Comparison of ENCODE assay signal across 8 cellular contexts in genomic region chr2:109693287-109693686, GRCh38.
A peak's percentile ranks its signal among the peaks of the same experiment; 100 is the strongest.
DNase-seq lines count a peak whose midpoint lies in the region; ATAC-seq and TF ChIP-seq lines count a peak whose summit lies in the region.
"Not testable (repeated sequence)": the region's sequence is repeated elsewhere in the genome, so short reads cannot be mapped to it uniquely, and the experiment has no call there.

No MANE protein-coding gene starts in this region.

- not testable (repeated sequence) for H3K9me3 ChIP-seq in Caco-2; esophagus muscularis mucosa; muscle layer of colon (ENCODE audit: low read length); sigmoid colon; thyroid gland

- POLR2A ChIA-PET in Caco-2 (lab: Charles Lee): not testable (repeated sequence)

- H3K27ac Mint-ChIP-seq in Caco-2 (ENCODE audit: unreplicated experiment): peak overlapping the region; percentile 82
- H3K27ac Mint-ChIP-seq in activated naive CD4-positive, alpha-beta T cell treated with anti-CD3 and anti-CD28 coated beads, Interleukin-2, amount 50 U/mL, for 72 hours: not testable (repeated sequence)

- not testable (repeated sequence) for H3K9me3 Mint-ChIP-seq in Caco-2 (ENCODE audit: unreplicated experiment); activated naive CD4-positive, alpha-beta T cell treated with anti-CD3 and anti-CD28 coated beads, Interleukin-2, amount 50 U/mL, for 72 hours

- not testable (repeated sequence) for TF ChIP-seq CTCF in Caco-2 (IDR thresholded peaks at IDR 0.05; ENCODE audit: insufficient read depth in 1 of 2, low read depth in 1 of 2, low read length in 1 of 2, severe bottlenecking in 1 of 2, unreplicated experiment in 1 of 2); esophagus muscularis mucosa (IDR thresholded peaks at IDR 0.05); sigmoid colon (IDR thresholded peaks at IDR 0.05); thyroid gland (IDR thresholded peaks at IDR 0.05)

- 79% methylated on average over 8 of the region's 8 CpGs for WGBS in esophagus muscularis mucosa
- 71 to 76% methylated on average over 8 of the region's 8 CpGs for WGBS in sigmoid colon, 2 donors
- WGBS in thyroid gland, 2 donors: 89 to 91% methylated on average over 8 of the region's 8 CpGs

- ATAC-seq in activated naive CD4-positive, alpha-beta T cell treated with anti-CD3 and anti-CD28 coated beads, Interleukin-2, amount 50 U/mL, for 72 hours: peak; percentile 98

- not testable (repeated sequence) for H3K9ac ChIP-seq in muscle layer of colon (ENCODE audit: low read length)

- intact Hi-C loops in Caco-2 (cut with micrococcal nuclease; ENCODE audit: unreplicated experiment); thyroid gland (cut with DNase I): not testable (repeated sequence)
- intact Hi-C loops in esophagus muscularis mucosa (cut with DNase I) (loop anchor here (5.0 kb wide), 1 partner anchor 81 kb away; the partner anchor contains the start of genes SEPTIN10 and SOWAHC), sigmoid colon (cut with DNase I) (loop anchor here (10.0 kb wide), 1 partner anchor 518 kb away; no protein-coding TSS in a partner anchor)

- H3K4me3 ChIP-seq in Caco-2 (ENCODE audit: low read depth, low read length); esophagus muscularis mucosa; muscle layer of colon (ENCODE audit: low read depth in 1 of 2, low read length in 2 of 2); sigmoid colon; thyroid gland (replicated peaks in 1 of 3): not testable (repeated sequence)

- BruUV-seq in Caco-2 (replicated peaks; lab: Mats Ljungman, UMichigan): not testable (repeated sequence)

- not testable (repeated sequence) for H3K27me3 ChIP-seq in Caco-2 (replicated peaks; ENCODE audit: control insufficient read depth, insufficient read depth, low read length); esophagus muscularis mucosa; muscle layer of colon (ENCODE audit: control insufficient read depth in 1 of 2, insufficient read depth in 2 of 2, low read length in 2 of 2); sigmoid colon; thyroid gland

- CTCF ChIA-PET in Caco-2 (lab: Charles Lee): not testable (repeated sequence)

- H3K36me3 ChIP-seq in Caco-2 (ENCODE audit: control insufficient read depth, insufficient read depth, low read length); esophagus muscularis mucosa; muscle layer of colon (ENCODE audit: insufficient read depth, low read length); sigmoid colon; thyroid gland: not testable (repeated sequence)

- peaks cover 62% of the 10 kb centered on the region for H3K4me1 Mint-ChIP-seq in Caco-2 (ENCODE audit: low read depth, unreplicated experiment)

- H3K36me3 Mint-ChIP-seq in Caco-2 (ENCODE audit: insufficient read depth, unreplicated experiment); activated naive CD4-positive, alpha-beta T cell treated with anti-CD3 and anti-CD28 coated beads, Interleukin-2, amount 50 U/mL, for 72 hours: not testable (repeated sequence)

- not testable (repeated sequence) for DNase-seq in Caco-2; esophagus muscularis mucosa (ENCODE audit: extremely low spot score); thyroid gland
- DNase-seq in activated CD8-positive, alpha-beta memory T cell treated with anti-CD3 and anti-CD28 coated beads for 48 hours (ENCODE audit: low read depth in 2 of 3, low spot score in 2 of 3): peak in 2 of 3 experiments; percentile 10 to 11
- DNase-seq in activated naive CD4-positive, alpha-beta T cell treated with anti-CD3 and anti-CD28 coated beads, Interleukin-2, amount 50 U/mL, for 72 hours (ENCODE audit: low spot score in 2 of 2): peak; percentile 33 to 83
- peak; percentile 5 for DNase-seq in sigmoid colon
- peak; percentile 57 for DNase-seq in stimulated activated CD8-positive, alpha-beta memory T cell treated with anti-CD3 and anti-CD28 coated beads, Interleukin-4, amount 100 ng/mL, for 48 hours

- H3K27ac ChIP-seq in esophagus muscularis mucosa (replicated peaks in 1 of 4) (peak overlapping the region; percentile 85 to 90 (median 87)), muscle layer of colon (ENCODE audit: low read depth, low read length) (peak overlapping the region; percentile 55), sigmoid colon (peak overlapping the region; percentile 82 to 92 (median 90)), thyroid gland (peak overlapping the region in 2 of 3 donors; percentile 39 to 77)

- not testable (repeated sequence) for TF ChIP-seq EP300 in esophagus muscularis mucosa (IDR thresholded peaks at IDR 0.05); sigmoid colon (IDR thresholded peaks at IDR 0.05)

- H3K4me1 ChIP-seq in Caco-2: peaks cover 68% of the 10 kb centered on the region
- peaks cover 48 to 70% (median 68%) of the 10 kb centered on the region in 4 donors for H3K4me1 ChIP-seq in esophagus muscularis mucosa
- H3K4me1 ChIP-seq in muscle layer of colon (ENCODE audit: insufficient read depth, low read length): peaks cover 61% of the 10 kb centered on the region
- peaks cover 0 to 72% (median 65%) of the 10 kb centered on the region in 4 donors for H3K4me1 ChIP-seq in sigmoid colon
- peaks cover 13 to 37% of the 10 kb centered on the region in 2 donors for H3K4me1 ChIP-seq in thyroid gland

- H3K27me3 Mint-ChIP-seq in Caco-2 (ENCODE audit: insufficient read depth, unreplicated experiment): not testable (repeated sequence)

- H3K4me3 Mint-ChIP-seq in Caco-2 (ENCODE audit: unreplicated experiment): not testable (repeated sequence)

- not testable (repeated sequence) for TF ChIP-seq POLR2A in esophagus muscularis mucosa (IDR thresholded peaks at IDR 0.05; ENCODE audit: low read depth); sigmoid colon (IDR thresholded peaks at IDR 0.05); thyroid gland (IDR thresholded peaks at IDR 0.05)
